In genomic region chr17:14833201-14833773, GRCh38 we compare ENCODE assay signal across 16 cellular contexts.
DNase-seq lines count a peak whose midpoint lies in the region; ATAC-seq and TF ChIP-seq lines count a peak whose summit lies in the region.
"Had no signal": no experiment of that assay in that cellular context is flagged by ENCODE, and none has a peak within 500 bp of the region (broad histone marks: within the 10 kb centered on the region; RNA-seq: fewer than 3 reads in every experiment).

No MANE protein-coding gene starts in this region.

- DNase-seq in AG09309 (ENCODE audit: low read depth) (peak; percentile 29), GF-D8 (lab: John Stamatoyannopoulos, UW) (peak; percentile 3), SKM-1 (lab: John Stamatoyannopoulos, UW; ENCODE audit: unreplicated experiment) (peak; percentile 33), iris pigment epithelial cell (ENCODE audit: low read depth) (peak; percentile 89), NCI-H1105 treated with DMSO at 0.1 percent for 48 hours (lab: John Stamatoyannopoulos, UW) (no peak), coronary artery (ENCODE audit: low spot score) (no peak), epidermal melanocyte (ENCODE audit: insufficient read length, low spot score) (no peak)
- DNase-seq: activated CD4-positive, CD25-positive, alpha-beta regulatory T cell; activated gamma-delta T cell; DMS153; left ventricle myocardium inferior; NCI-H510A; Right ventricle myocardium superior; stimulated activated CD4-positive, alpha-beta T cell treated with anti-CD3 and anti-CD28 coated beads, Interleukin-2, amount 100 ng/mL, for 24 hours; stomach had no signal

- no peak for ATAC-seq in HG02970 (IDR thresholded peaks at IDR 0.05; ENCODE audit: low FRiP score, unreplicated experiment)

- no peak overlapping the region for H3K27ac ChIP-seq in coronary artery
- H3K27ac ChIP-seq: left ventricle myocardium inferior, stomach had no signal

- no peak overlapping the region for H3K4me3 ChIP-seq in AG09309 (ENCODE audit: control insufficient read depth, low read depth, low read length)
- H3K4me3 ChIP-seq in coronary artery: no peak overlapping the region
- H3K4me3 ChIP-seq: left ventricle myocardium inferior, stomach had no signal

- TF ChIP-seq CTCF in AG09309 (IDR thresholded peaks at IDR 0.05; ENCODE audit: control insufficient read depth, insufficient read depth, low read depth, low read length, missing control alignments) (no peak), coronary artery (IDR thresholded peaks at IDR 0.05) (no peak)

Comparison
In these comparisons a context has a peak if more than half of its experiments do, and no peak if none do; other contexts are left out.
1. DNase-seq: peak in AG09309 (single experiment), GF-D8 (single experiment), SKM-1 (single experiment) and iris pigment epithelial cell (single experiment); none in NCI-H1105 treated with DMSO at 0.1 percent for 48 hours (single experiment), coronary artery (single experiment) and epidermal melanocyte (single experiment).